Comparison of ENCODE assay signal across 8 cellular contexts in the genomic region with DNA sequence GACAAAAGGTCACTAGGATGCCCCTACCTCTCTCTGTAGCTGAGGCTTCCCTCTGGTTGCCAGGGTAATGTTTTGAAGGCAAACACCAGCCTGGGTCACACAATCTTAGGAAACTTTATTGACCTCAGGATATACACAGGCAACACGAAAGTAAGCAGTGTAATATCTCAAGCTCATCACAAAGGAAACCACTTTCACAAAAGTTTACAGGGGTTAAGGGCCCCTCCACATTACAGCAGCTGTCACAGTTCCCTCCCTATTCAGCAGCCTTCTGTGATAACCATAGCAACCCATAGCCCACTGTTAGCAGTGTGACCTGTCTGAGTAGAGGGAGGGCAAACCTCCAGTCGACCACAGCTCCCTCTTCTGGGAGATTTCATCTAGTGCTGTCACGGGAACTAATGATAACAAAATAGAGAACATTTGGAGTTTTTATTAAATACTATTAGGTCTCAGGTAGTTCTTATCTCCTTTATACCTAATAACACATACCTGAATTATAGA.
DNase-seq lines count a peak whose midpoint lies in the region; ATAC-seq and TF ChIP-seq lines count a peak whose summit lies in the region.

No MANE protein-coding gene starts in this region.

- H3K4me1 Mint-ChIP-seq in activated naive CD8-positive, alpha-beta T cell treated with anti-CD3 and anti-CD28 coated beads for 36 hours, result peaks cover 15% of the 10 kb centered on the region
- H3K4me1 Mint-ChIP-seq in naive B cell, result peaks cover 0 to 5% (median 3%) of the 10 kb centered on the region in 3 donors

- no peak overlapping the region for H3K4me3 Mint-ChIP-seq in activated naive CD8-positive, alpha-beta T cell treated with anti-CD3 and anti-CD28 coated beads for 36 hours
- no peak overlapping the region for H3K4me3 Mint-ChIP-seq in naive B cell

- TF ChIP-seq EP300 in gastroesophageal sphincter (IDR thresholded peaks at IDR 0.05), result no peak

- H3K27ac ChIP-seq in gastroesophageal sphincter, result no peak overlapping the region

- peak; percentile 93 for ATAC-seq in GM21360 (IDR thresholded peaks at IDR 0.05; ENCODE audit: unreplicated experiment)
- peak; percentile 79 for ATAC-seq in HG03571 (IDR thresholded peaks at IDR 0.05; ENCODE audit: unreplicated experiment)
- peak; percentile 75 to 80 for ATAC-seq in naive B cell (ENCODE audit: low read depth in 2 of 2)
- ATAC-seq in gastroesophageal sphincter, result no peak

- no peaks in the 10 kb centered on the region for H3K4me1 ChIP-seq in gastroesophageal sphincter

- no peak for TF ChIP-seq CTCF in gastroesophageal sphincter (IDR thresholded peaks at IDR 0.05)

- H3K9me3 ChIP-seq in gastroesophageal sphincter, result no peaks in the 10 kb centered on the region

- H3K36me3 Mint-ChIP-seq in activated naive CD8-positive, alpha-beta T cell treated with anti-CD3 and anti-CD28 coated beads for 36 hours, result peaks cover 3% of the 10 kb centered on the region
- no peaks in the 10 kb centered on the region for H3K36me3 Mint-ChIP-seq in naive B cell

- no peak overlapping the region for H3K27ac Mint-ChIP-seq in activated naive CD8-positive, alpha-beta T cell treated with anti-CD3 and anti-CD28 coated beads for 36 hours
- H3K27ac Mint-ChIP-seq in naive B cell, result no peak overlapping the region

- H3K36me3 ChIP-seq in gastroesophageal sphincter, result no peaks in the 10 kb centered on the region

- no peaks in the 10 kb centered on the region for H3K9me3 Mint-ChIP-seq in activated naive CD8-positive, alpha-beta T cell treated with anti-CD3 and anti-CD28 coated beads for 36 hours
- no peaks in the 10 kb centered on the region for H3K9me3 Mint-ChIP-seq in naive B cell

- no peak overlapping the region for H3K4me3 ChIP-seq in gastroesophageal sphincter

- H3K27me3 ChIP-seq in gastroesophageal sphincter, result no peaks in the 10 kb centered on the region

- DNase-seq in ELR (ENCODE audit: low read depth), result peak; percentile 39
- DNase-seq in activated naive CD8-positive, alpha-beta T cell treated with anti-CD3 and anti-CD28 coated beads for 36 hours, result peak; percentile 24
- peak; percentile 3 for DNase-seq in naive B cell
- DNase-seq in NCI-H187 treated with DMSO at 0.1 percent for 48 hours (lab: John Stamatoyannopoulos, UW), result no peak
- DNase-seq in NOMO-1 treated with DMSO at 0.1 percent for 48 hours (lab: John Stamatoyannopoulos, UW; ENCODE audit: unreplicated experiment), result no peak

- no peaks in the 10 kb centered on the region for H3K27me3 Mint-ChIP-seq in activated naive CD8-positive, alpha-beta T cell treated with anti-CD3 and anti-CD28 coated beads for 36 hours
- H3K27me3 Mint-ChIP-seq in naive B cell, result no peaks in the 10 kb centered on the region

- 46 to 48% methylated on average over 2 to 3 of the region's 3 CpGs for WGBS in gastroesophageal sphincter (ENCODE audit: low coverage in 1 of 2), 2 donors

- TF ChIP-seq POLR2A in gastroesophageal sphincter (IDR thresholded peaks at IDR 0.05), result no peak

Comparison
In these comparisons a context has a peak if more than half of its experiments do, and no peak if none do; other contexts are left out.
1. DNase-seq: peak in ELR (single experiment), activated naive CD8-positive, alpha-beta T cell treated with anti-CD3 and anti-CD28 coated beads for 36 hours (single experiment) and naive B cell (single experiment); none in NCI-H187 treated with DMSO at 0.1 percent for 48 hours (single experiment) and NOMO-1 treated with DMSO at 0.1 percent for 48 hours (single experiment).